ENCODE assay signal across 13 cellular contexts in genomic region chr6:158770948-158771347, GRCh38. TPM values are rescaled to one million over a fixed set of nuclear protein-coding genes. Genes with fewer than 3 reads are reported as not detected.
DNase-seq lines count a peak whose midpoint lies in the region; ATAC-seq and TF ChIP-seq lines count a peak whose summit lies in the region.
"Had no signal": no experiment of that assay in that cellular context is flagged by ENCODE, and none has a peak within 500 bp of the region (broad histone marks: within the 10 kb centered on the region; RNA-seq: fewer than 3 reads in every experiment).

No MANE protein-coding gene starts in this region.

- H3K4me3 Mint-ChIP-seq in activated naive CD4-positive, alpha-beta T cell treated with anti-CD3 and anti-CD28 coated beads for 36 hours: no peak overlapping the region
- H3K4me3 Mint-ChIP-seq: HFFc6 had no signal

- TF ChIP-seq CTCF in thyroid gland (IDR thresholded peaks at IDR 0.05): no peak

- no peak for DNase-seq in activated naive CD4-positive, alpha-beta T cell treated with anti-CD3 and anti-CD28 coated beads for 36 hours
- DNase-seq in activated naive CD4-positive, alpha-beta T cell (lab: John Stamatoyannopoulos, UW): no peak
- DNase-seq in anterior cingulate cortex (lab: John Stamatoyannopoulos, UW): peak in 31 of 58 donors; percentile 8 to 70 (median 32)
- peak in 27 of 51 donors; percentile 8 to 71 (median 45) for DNase-seq in hypothalamus (lab: John Stamatoyannopoulos, UW)
- DNase-seq in thyroid gland: peak; percentile 65 to 81
- no peak for DNase-seq in NCI-H774 (lab: John Stamatoyannopoulos, UW)
- DNase-seq in G401 (ENCODE audit: low spot score): no peak
- DNase-seq: activated CD4-positive, alpha-beta T cell treated with anti-CD3 and anti-CD28 coated beads, Interleukin-2, amount 50 U/mL, for 4 hours; body of pancreas; HFFc6; NCI-H510A treated with DMSO at 0.1 percent for 48 hours had no signal

- no peak for TF ChIP-seq POLR2A in thyroid gland (IDR thresholded peaks at IDR 0.05)

- in situ Hi-C loops in G401 (cut with HindIII; ENCODE audit: low sequenced_read_pairs): loop anchor here (25.0 kb wide), 1 partner anchor 191 kb away; no protein-coding TSS in a partner anchor

- intact Hi-C loops in activated naive CD4-positive, alpha-beta T cell treated with anti-CD3 and anti-CD28 coated beads for 36 hours (cut with micrococcal nuclease): no loop called here
- intact Hi-C loops in thyroid gland (cut with DNase I): no loop called here

- ATAC-seq in HG03439 (IDR thresholded peaks at IDR 0.05; ENCODE audit: unreplicated experiment): no peak
- ATAC-seq: body of pancreas, esophagus mucosa had no signal

- no peaks in the 10 kb centered on the region for H3K9me3 Mint-ChIP-seq in activated naive CD4-positive, alpha-beta T cell treated with anti-CD3 and anti-CD28 coated beads for 36 hours
- H3K9me3 Mint-ChIP-seq: HFFc6 had no signal

- peaks cover 44% of the 10 kb centered on the region for H3K4me1 Mint-ChIP-seq in activated naive CD4-positive, alpha-beta T cell treated with anti-CD3 and anti-CD28 coated beads for 36 hours (ENCODE audit: low read depth)

- peaks cover 91 to 92% of the 10 kb centered on the region in 2 donors for H3K36me3 ChIP-seq in thyroid gland

- CTCF ChIA-PET in activated naive CD4-positive, alpha-beta T cell treated with anti-CD3 and anti-CD28 coated beads for 36 hours (lab: Charles Lee): interaction anchor here (1.2 to 2.5 kb wide), 2 partner anchors 188 to 202 kb away, joined by 3 to 11 read pairs; no protein-coding TSS in a partner anchor

- no peaks in the 10 kb centered on the region for H3K27me3 ChIP-seq in thyroid gland
- H3K27me3 ChIP-seq: body of pancreas had no signal

- H3K4me3 ChIP-seq in thyroid gland (replicated peaks in 1 of 3): no peak overlapping the region
- H3K4me3 ChIP-seq: body of pancreas had no signal

- no peaks in the 10 kb centered on the region for H3K27me3 Mint-ChIP-seq in activated naive CD4-positive, alpha-beta T cell treated with anti-CD3 and anti-CD28 coated beads for 36 hours (ENCODE audit: low read depth)

- H3K9me3 ChIP-seq in thyroid gland: no peaks in the 10 kb centered on the region
- H3K9me3 ChIP-seq: body of pancreas had no signal

- H3K27ac Mint-ChIP-seq in activated naive CD4-positive, alpha-beta T cell treated with anti-CD3 and anti-CD28 coated beads for 36 hours: peak overlapping the region; percentile 73
- H3K27ac Mint-ChIP-seq: HFFc6 had no signal

- H3K36me3 Mint-ChIP-seq in activated naive CD4-positive, alpha-beta T cell treated with anti-CD3 and anti-CD28 coated beads for 36 hours (ENCODE audit: low read depth): peaks cover 68% of the 10 kb centered on the region

- H3K4me1 ChIP-seq in thyroid gland: peaks cover 9 to 10% of the 10 kb centered on the region in 2 donors
- H3K4me1 ChIP-seq: body of pancreas had no signal

- H3K27ac ChIP-seq in thyroid gland: peak overlapping the region in 2 of 3 donors; percentile 21 to 74
- H3K27ac ChIP-seq: body of pancreas had no signal

- 56 to 80% methylated on average over 13 of the region's 13 CpGs for whole genome bisulfite sequencing in thyroid gland, 2 donors

RNA-seq across cellular contexts. Expression of gene EZR, which starts 48.2 kb away (rescaled TPM):
- total RNA-seq in activated naive CD4-positive, alpha-beta T cell treated with anti-CD3 and anti-CD28 coated beads for 36 hours: 100 to 1,000 TPM; 229 to 230 TPM
- total RNA-seq in thyroid gland: 100 to 1,000 TPM; 221 to 412 (median 339) TPM
- 206 and 261 TPM in 2 replicates for total RNA-seq in G401 (2014; rRNA removed; shearing (Covaris generic))

Comparison
In these comparisons a context has a peak if more than half of its experiments do, and no peak if none do; other contexts are left out.
1. DNase-seq: peak in anterior cingulate cortex (31 of 58), hypothalamus (27 of 51) and thyroid gland (2 of 2); none in activated naive CD4-positive, alpha-beta T cell treated with anti-CD3 and anti-CD28 coated beads for 36 hours (single experiment), activated naive CD4-positive, alpha-beta T cell (0 of 4), NCI-H774 (single experiment) and G401 (single experiment).